20 cellular contexts compared by ENCODE assay signal in genomic region chr4:81963506-81964020, GRCh38.
DNase-seq lines count a peak whose midpoint lies in the region; ATAC-seq and TF ChIP-seq lines count a peak whose summit lies in the region.
"Had no signal": no experiment of that assay in that cellular context is flagged by ENCODE, and none has a peak within 500 bp of the region (broad histone marks: within the 10 kb centered on the region; RNA-seq: fewer than 3 reads in every experiment).

No MANE protein-coding gene starts in this region.

- H2BK12ac ChIP-seq in neuronal stem cell (ENCODE audit: low read length): no peak overlapping the region

- POLR2A ChIA-PET in activated CD4-positive, alpha-beta T cell treated with anti-CD3 and anti-CD28 coated beads, Interleukin-2, amount 10 ng/mL, durations not matched to agents 7 days and 5 days (lab: Charles Lee): no interaction called here

- no peak overlapping the region for H2BK120ac ChIP-seq in neuronal stem cell (ENCODE audit: low read depth, low read length)

- no peak overlapping the region for H3K27ac ChIP-seq in iPS-20b (ENCODE audit: low read length)
- H3K27ac ChIP-seq in neuronal stem cell (replicated peaks; ENCODE audit: low read length): no peak overlapping the region

- no peak for ATAC-seq in HG02642 (IDR thresholded peaks at IDR 0.05; ENCODE audit: poor library complexity, unreplicated experiment)
- no peak for ATAC-seq in GM21786 (IDR thresholded peaks at IDR 0.05; ENCODE audit: unreplicated experiment)
- ATAC-seq in HG02885 (IDR thresholded peaks at IDR 0.05; ENCODE audit: poor library complexity, unreplicated experiment): no peak

- no peak overlapping the region for H4K8ac ChIP-seq in neuronal stem cell (ENCODE audit: low read depth, low read length)

- H3K4me2 ChIP-seq in neuronal stem cell (ENCODE audit: insufficient read depth, low read length, poor library complexity, severe bottlenecking): no peak overlapping the region

- H3K18ac ChIP-seq in neuronal stem cell (ENCODE audit: low read length): no peak overlapping the region

- H2BK15ac ChIP-seq in neuronal stem cell (ENCODE audit: low read length): no peak overlapping the region

- in situ Hi-C loops in HAP-1 (cut with MboI; ENCODE audit: low sequenced_read_pairs): no loop called here

- H2BK5ac ChIP-seq in neuronal stem cell (ENCODE audit: low read length): no peak overlapping the region

- H3K27me3 ChIP-seq in HAP-1 (ENCODE audit: low read depth) (no peaks in the 10 kb centered on the region), iPS-20b (ENCODE audit: insufficient read depth, low read length) (no peaks in the 10 kb centered on the region), neuronal stem cell (ENCODE audit: control insufficient read depth in 3 of 3, insufficient read depth in 3 of 3, low read depth in 1 of 3, low read length in 3 of 3) (no peaks in the 10 kb centered on the region)

- no peaks in the 10 kb centered on the region for H3K9me3 Mint-ChIP-seq in brain
- no peaks in the 10 kb centered on the region for H3K9me3 Mint-ChIP-seq in activated CD4-positive, alpha-beta T cell treated with anti-CD3 and anti-CD28 coated beads, Interleukin-2, amount 10 ng/mL, durations not matched to agents 7 days and 5 days
- H3K9me3 Mint-ChIP-seq: CD4-positive, alpha-beta memory T cell had no signal

- peak overlapping the region in 3 of 5 experiments; percentile 6 to 53 (median 26) for H3K27ac Mint-ChIP-seq in brain
- H3K27ac Mint-ChIP-seq in activated CD4-positive, alpha-beta T cell treated with anti-CD3 and anti-CD28 coated beads, Interleukin-2, amount 10 ng/mL, durations not matched to agents 7 days and 5 days: no peak overlapping the region
- H3K27ac Mint-ChIP-seq: CD4-positive, alpha-beta memory T cell had no signal

- H3K9ac ChIP-seq in iPS-20b (ENCODE audit: low read depth, low read length) (0 out of 2 replicates have a peak overlapping the region, but pooled peaks have one; percentile 16), neuronal stem cell (ENCODE audit: low read depth, low read length, poor library complexity) (no peak overlapping the region)

- H3K4me3 ChIP-seq in HAP-1 (no peak overlapping the region), iPS-20b (ENCODE audit: low read length) (no peak overlapping the region), neuronal stem cell (ENCODE audit: low read length in 2 of 2) (no peak overlapping the region)

- H4K91ac ChIP-seq in neuronal stem cell (ENCODE audit: low read depth, low read length, poor library complexity): no peak overlapping the region

- no peak for TF ChIP-seq CTCF in brain (conservative IDR thresholded peaks at IDR 0.05)

- H3K27me3 Mint-ChIP-seq in brain: no peaks in the 10 kb centered on the region
- H3K27me3 Mint-ChIP-seq in activated CD4-positive, alpha-beta T cell treated with anti-CD3 and anti-CD28 coated beads, Interleukin-2, amount 10 ng/mL, durations not matched to agents 7 days and 5 days: no peaks in the 10 kb centered on the region

- H3K79me1 ChIP-seq in neuronal stem cell (ENCODE audit: low read depth, low read length): no peaks in the 10 kb centered on the region

- H3K36me3 ChIP-seq in HAP-1 (replicated peaks): no peaks in the 10 kb centered on the region
- H3K36me3 ChIP-seq in iPS-20b (ENCODE audit: insufficient read depth, low read depth, low read length): no peaks in the 10 kb centered on the region
- H3K36me3 ChIP-seq in neuronal stem cell (replicated peaks in 1 of 2; ENCODE audit: control insufficient read depth in 2 of 2, insufficient read depth in 2 of 2, low read length in 2 of 2): no peaks in the 10 kb centered on the region

- no peak overlapping the region for H3K4me3 Mint-ChIP-seq in brain
- H3K4me3 Mint-ChIP-seq in activated CD4-positive, alpha-beta T cell treated with anti-CD3 and anti-CD28 coated beads, Interleukin-2, amount 10 ng/mL, durations not matched to agents 7 days and 5 days: no peak overlapping the region
- H3K4me3 Mint-ChIP-seq: CD4-positive, alpha-beta memory T cell had no signal

- DNase-seq in HAP-1 (ENCODE audit: low spot score in 2 of 2) (peak; percentile 79 to 98), neuronal stem cell (ENCODE audit: low spot score) (peak; percentile 38)
- no peak for DNase-seq in activated CD4-positive, alpha-beta T cell treated with anti-CD3 and anti-CD28 coated beads, Interleukin-2, amount 10 ng/mL, durations not matched to agents 7 days and 5 days
- DNase-seq: C1 segment of cervical spinal cord; Caco-2; CD4-positive, alpha-beta memory T cell; GF-D8; HCEC 1CT; Karpas-422; NCI-H1092 treated with DMSO at 0.1 percent for 48 hours; NCI-H2029; NCI-H446; NCI-H524 treated with DMSO at 0.1 percent for 48 hours; RPMI8226; SHP77 had no signal

- peaks cover 53% of the 10 kb centered on the region for H3K4me1 ChIP-seq in HAP-1
- peaks cover 11% of the 10 kb centered on the region; the same call in 1 of the 2 replicates for H3K4me1 ChIP-seq in iPS-20b (ENCODE audit: insufficient read depth, low read length)
- H3K4me1 ChIP-seq in neuronal stem cell (ENCODE audit: control insufficient read depth in 2 of 2, insufficient read depth in 1 of 2, low read depth in 1 of 2, low read length in 2 of 2): peaks cover 0 to 15% of the 10 kb centered on the region in 2 donors

- CTCF ChIA-PET in activated CD4-positive, alpha-beta T cell treated with anti-CD3 and anti-CD28 coated beads, Interleukin-2, amount 10 ng/mL, durations not matched to agents 7 days and 5 days (lab: Charles Lee): interaction anchor here (0.5 kb wide), 1 partner anchor 141 kb away, joined by 3 read pairs; no protein-coding TSS in a partner anchor

- no peak overlapping the region for H3K14ac ChIP-seq in neuronal stem cell (ENCODE audit: low read length)

- H3K9me3 ChIP-seq in HAP-1 (no peaks in the 10 kb centered on the region), iPS-20b (ENCODE audit: insufficient read depth, low read depth, low read length) (no peaks in the 10 kb centered on the region), neuronal stem cell (replicated peaks in 1 of 2; ENCODE audit: control insufficient read depth in 2 of 2, insufficient read depth in 1 of 2, low read depth in 1 of 2, low read length in 2 of 2) (no peaks in the 10 kb centered on the region)
- H3K9me3 ChIP-seq: Caco-2 had no signal

- peaks cover 21% of the 10 kb centered on the region for H3K4me1 Mint-ChIP-seq in brain
- peaks cover 13% of the 10 kb centered on the region for H3K4me1 Mint-ChIP-seq in activated CD4-positive, alpha-beta T cell treated with anti-CD3 and anti-CD28 coated beads, Interleukin-2, amount 10 ng/mL, durations not matched to agents 7 days and 5 days

- no peak overlapping the region for H2AK5ac ChIP-seq in neuronal stem cell (ENCODE audit: low read depth, low read length)

- H2AFZ ChIP-seq in neuronal stem cell (ENCODE audit: low read length): no peak overlapping the region

- no peak overlapping the region for H3K4ac ChIP-seq in neuronal stem cell (ENCODE audit: low read length)

- no peak overlapping the region for H3K23ac ChIP-seq in neuronal stem cell (ENCODE audit: low read depth, low read length, poor library complexity)

- H3K36me3 Mint-ChIP-seq in brain: no peaks in the 10 kb centered on the region
- no peaks in the 10 kb centered on the region for H3K36me3 Mint-ChIP-seq in activated CD4-positive, alpha-beta T cell treated with anti-CD3 and anti-CD28 coated beads, Interleukin-2, amount 10 ng/mL, durations not matched to agents 7 days and 5 days (ENCODE audit: low read depth)
- H3K36me3 Mint-ChIP-seq: CD4-positive, alpha-beta memory T cell had no signal
